ENCODE assay signal across 22 cellular contexts in genomic region chr10:86723009-86723408, GRCh38. TPM values are rescaled to one million over a fixed set of nuclear protein-coding genes. Genes with fewer than 3 reads are reported as not detected.
DNase-seq lines count a peak whose midpoint lies in the region; ATAC-seq and TF ChIP-seq lines count a peak whose summit lies in the region.
"Had no signal": no experiment of that assay in that cellular context is flagged by ENCODE, and none has a peak within 500 bp of the region (broad histone marks: within the 10 kb centered on the region; RNA-seq: fewer than 3 reads in every experiment).

No MANE protein-coding gene starts in this region.

- H3K4me1 Mint-ChIP-seq in activated CD4-positive, alpha-beta T cell treated with anti-CD3 and anti-CD28 coated beads, Interleukin-2, amount 10 ng/mL, durations not matched to agents 7 days and 5 days, result peaks cover 10% of the 10 kb centered on the region
- no peaks in the 10 kb centered on the region for H3K4me1 Mint-ChIP-seq in activated CD4-positive, alpha-beta T cell treated with anti-CD3 and anti-CD28 coated beads for 36 hours

- no peaks in the 10 kb centered on the region for H3K27me3 ChIP-seq in BLaER1
- H3K27me3 ChIP-seq: BE2C, MG63 had no signal

- peaks cover 10% of the 10 kb centered on the region for H3K4me1 ChIP-seq in BLaER1
- peaks cover 4% of the 10 kb centered on the region for H3K4me1 ChIP-seq in OCI-LY7 (ENCODE audit: insufficient read depth, low read length, poor library complexity, severe bottlenecking)
- H3K4me1 ChIP-seq: BE2C had no signal

- H3K79me2 ChIP-seq in OCI-LY7 (ENCODE audit: insufficient read depth, low read depth, low read length), result no peaks in the 10 kb centered on the region

- H3K36me3 ChIP-seq in BLaER1, result no peaks in the 10 kb centered on the region
- no peaks in the 10 kb centered on the region for H3K36me3 ChIP-seq in OCI-LY7 (ENCODE audit: insufficient read depth, low read length)
- H3K36me3 ChIP-seq: BE2C, MG63 had no signal

- H4K20me1 ChIP-seq in BLaER1, result no peaks in the 10 kb centered on the region
- H4K20me1 ChIP-seq in OCI-LY7 (ENCODE audit: insufficient read depth, low read length), result no peaks in the 10 kb centered on the region

- CTCF ChIA-PET in activated CD4-positive, alpha-beta T cell treated with anti-CD3 and anti-CD28 coated beads, Interleukin-2, amount 10 ng/mL, durations not matched to agents 7 days and 5 days (lab: Charles Lee), result no interaction called here
- CTCF ChIA-PET in activated CD4-positive, alpha-beta T cell treated with anti-CD3 and anti-CD28 coated beads for 36 hours (lab: Charles Lee), result no interaction called here
- CTCF ChIA-PET in OCI-LY7 (lab: Charles Lee; ENCODE audit: unreplicated experiment), result no interaction called here

- DNase-seq in activated CD4-positive, alpha-beta T cell treated with anti-CD3 and anti-CD28 coated beads, Interleukin-2, amount 10 ng/mL, durations not matched to agents 7 days and 5 days, result peak; percentile 32
- DNase-seq in activated CD4-positive, alpha-beta T cell treated with anti-CD3 and anti-CD28 coated beads for 36 hours, result no peak
- DNase-seq in OCI-LY7 (ENCODE audit: low spot score), result peak; percentile 8
- DNase-seq in mesenteric fat pad (ENCODE audit: low spot score), result peak; percentile 18
- no peak for DNase-seq in HUDEP-2 (lab: John Stamatoyannopoulos, UW; ENCODE audit: unreplicated experiment in 76 of 76)
- DNase-seq: BE2C, H9, KG1, MG63, NCI-H1105 treated with DMSO at 0.1 percent for 48 hours, NCI-H146, NCI-H1930, NCI-H446 treated with DMSO at 0.1 percent for 48 hours, NCI-H69, SK-N-SH had no signal

- H3K27ac Mint-ChIP-seq in activated CD4-positive, alpha-beta T cell treated with anti-CD3 and anti-CD28 coated beads, Interleukin-2, amount 10 ng/mL, durations not matched to agents 7 days and 5 days, result no peak overlapping the region
- H3K27ac Mint-ChIP-seq in activated CD4-positive, alpha-beta T cell treated with anti-CD3 and anti-CD28 coated beads for 36 hours, result no peak overlapping the region
- H3K27ac Mint-ChIP-seq: CD4-positive, CD25-positive, alpha-beta regulatory T cell; GM23338; H9 had no signal

- no TSS peak for BruUV-seq in OCI-LY7 (replicated peaks; lab: Mats Ljungman, UMichigan)

- H3K4me3 Mint-ChIP-seq in activated CD4-positive, alpha-beta T cell treated with anti-CD3 and anti-CD28 coated beads, Interleukin-2, amount 10 ng/mL, durations not matched to agents 7 days and 5 days, result no peak overlapping the region
- no peak overlapping the region for H3K4me3 Mint-ChIP-seq in activated CD4-positive, alpha-beta T cell treated with anti-CD3 and anti-CD28 coated beads for 36 hours
- H3K4me3 Mint-ChIP-seq: CD4-positive, CD25-positive, alpha-beta regulatory T cell; GM23338; H9 had no signal

- no peaks in the 10 kb centered on the region for H3K36me3 Mint-ChIP-seq in activated CD4-positive, alpha-beta T cell treated with anti-CD3 and anti-CD28 coated beads, Interleukin-2, amount 10 ng/mL, durations not matched to agents 7 days and 5 days (ENCODE audit: low read depth)
- H3K36me3 Mint-ChIP-seq in activated CD4-positive, alpha-beta T cell treated with anti-CD3 and anti-CD28 coated beads for 36 hours (ENCODE audit: low read depth), result no peaks in the 10 kb centered on the region
- H3K36me3 Mint-ChIP-seq: CD4-positive, CD25-positive, alpha-beta regulatory T cell had no signal

- H3K9me2 ChIP-seq in OCI-LY7 (ENCODE audit: insufficient read depth, low read length), result no peaks in the 10 kb centered on the region
- H3K9me2 ChIP-seq: SK-N-SH had no signal

- POLR2A ChIA-PET in activated CD4-positive, alpha-beta T cell treated with anti-CD3 and anti-CD28 coated beads, Interleukin-2, amount 10 ng/mL, durations not matched to agents 7 days and 5 days (lab: Charles Lee), result no interaction called here
- POLR2A ChIA-PET in activated CD4-positive, alpha-beta T cell treated with anti-CD3 and anti-CD28 coated beads for 36 hours (lab: Charles Lee), result no interaction called here
- POLR2A ChIA-PET in OCI-LY7 (lab: Charles Lee), result interaction anchor here (1.1 to 1.3 kb wide), 2 partner anchors 9 to 30 kb away, joined by 3 to 4 read pairs; no protein-coding TSS in a partner anchor

- H3K9me3 ChIP-seq in BLaER1 (no peaks in the 10 kb centered on the region), OCI-LY7 (ENCODE audit: low read length) (no peaks in the 10 kb centered on the region)
- H3K9me3 ChIP-seq: BE2C, MG63, SK-N-SH had no signal

- no peak overlapping the region for H3K9ac ChIP-seq in BLaER1
- H3K9ac ChIP-seq: SK-N-SH had no signal

- no peak for TF ChIP-seq CTCF in OCI-LY7 (conservative IDR thresholded peaks at IDR 0.05; ENCODE audit: low read length)

- H3K27me3 Mint-ChIP-seq in activated CD4-positive, alpha-beta T cell treated with anti-CD3 and anti-CD28 coated beads, Interleukin-2, amount 10 ng/mL, durations not matched to agents 7 days and 5 days, result peaks cover 17% of the 10 kb centered on the region
- H3K27me3 Mint-ChIP-seq in activated CD4-positive, alpha-beta T cell treated with anti-CD3 and anti-CD28 coated beads for 36 hours, result peaks cover 6% of the 10 kb centered on the region

- H3K27ac ChIP-seq in BLaER1 (no peak overlapping the region), OCI-LY7 (ENCODE audit: low read depth, low read length, poor library complexity, severe bottlenecking) (no peak overlapping the region)
- H3K27ac ChIP-seq: 22Rv1 had no signal

- no peak overlapping the region for H3K4me3 ChIP-seq in BLaER1
- H3K4me3 ChIP-seq in OCI-LY7 (ENCODE audit: low read depth, low read length, poor library complexity, severe bottlenecking), result no peak overlapping the region
- H3K4me3 ChIP-seq: GM12878, GM23338, MG63 had no signal

- H2AFZ ChIP-seq in OCI-LY7 (ENCODE audit: low read length), result no peak overlapping the region
- H2AFZ ChIP-seq: GM23338 had no signal

- intact Hi-C loops in activated CD4-positive, alpha-beta T cell treated with anti-CD3 and anti-CD28 coated beads for 36 hours (cut with DNase I, micrococcal nuclease), result no loop called here
- intact Hi-C loops in OCI-LY7 (cut with micrococcal nuclease; ENCODE audit: unreplicated experiment), result no loop called here

- no peaks in the 10 kb centered on the region for H3K9me3 Mint-ChIP-seq in activated CD4-positive, alpha-beta T cell treated with anti-CD3 and anti-CD28 coated beads, Interleukin-2, amount 10 ng/mL, durations not matched to agents 7 days and 5 days
- no peaks in the 10 kb centered on the region for H3K9me3 Mint-ChIP-seq in activated CD4-positive, alpha-beta T cell treated with anti-CD3 and anti-CD28 coated beads for 36 hours (ENCODE audit: low read depth)
- H3K9me3 Mint-ChIP-seq: GM23338, H9 had no signal

- H3K4me2 ChIP-seq in BLaER1 (peak overlapping the region; percentile 28), OCI-LY7 (ENCODE audit: low read length) (no peak overlapping the region)
- H3K4me2 ChIP-seq: GM23338, SK-N-SH had no signal

- no peak for ATAC-seq in activated CD4-positive, alpha-beta T cell treated with anti-CD3 and anti-CD28 coated beads for 36 hours
- ATAC-seq in HG03460 (IDR thresholded peaks at IDR 0.05; ENCODE audit: unreplicated experiment), result no peak
- ATAC-seq in HG02981 (IDR thresholded peaks at IDR 0.05; ENCODE audit: unreplicated experiment), result no peak
- ATAC-seq: GM12878, GM23338 had no signal

RNA-seq across cellular contexts. Expression of gene BMPR1A, which starts 33.4 kb away (rescaled TPM):
- 10 to 100 TPM in 1 of 2 experiments, 1 to 10 TPM in 1; 8.9 to 11.7 TPM for total RNA-seq in activated CD4-positive, alpha-beta T cell treated with anti-CD3 and anti-CD28 coated beads, Interleukin-2, amount 10 ng/mL, durations not matched to agents 7 days and 5 days
- total RNA-seq in activated CD4-positive, alpha-beta T cell treated with anti-CD3 and anti-CD28 coated beads for 36 hours, result 1 to 10 TPM; 8.7 to 9.0 TPM
- 0.03 and 0.47 TPM in 2 replicates for total RNA-seq in OCI-LY7 (2014; rRNA removed; shearing (Covaris generic))
- total RNA-seq in OCI-LY7 (2022) (0.37 and 1.1 TPM in 2 replicates), mesenteric fat pad (43.5 TPM)

RNA-seq across cellular contexts. Expression of gene LDB3, which starts 54.7 kb away (rescaled TPM):
- total RNA-seq in activated CD4-positive, alpha-beta T cell treated with anti-CD3 and anti-CD28 coated beads, Interleukin-2, amount 10 ng/mL, durations not matched to agents 7 days and 5 days, result under 1 TPM; 0.05 to 0.10 TPM
- under 1 TPM; 0.05 to 0.09 TPM for total RNA-seq in activated CD4-positive, alpha-beta T cell treated with anti-CD3 and anti-CD28 coated beads for 36 hours
- total RNA-seq in OCI-LY7 (2014; rRNA removed; shearing (Covaris generic)), result not detected in 2 replicates
- total RNA-seq in OCI-LY7 (2022) (0.08 TPM in 1 of 2 replicates, not detected in the other), mesenteric fat pad (1.3 TPM)
- total RNA-seq: CD4-positive, CD25-positive, alpha-beta regulatory T cell had no signal

Comparison
In these comparisons a context has a peak if more than half of its experiments do, and no peak if none do; other contexts are left out.
1. DNase-seq: peak in activated CD4-positive, alpha-beta T cell treated with anti-CD3 and anti-CD28 coated beads, Interleukin-2, amount 10 ng/mL, durations not matched to agents 7 days and 5 days (single experiment), OCI-LY7 (single experiment) and mesenteric fat pad (single experiment); none in activated CD4-positive, alpha-beta T cell treated with anti-CD3 and anti-CD28 coated beads for 36 hours (single experiment) and HUDEP-2 (0 of 76).
2. RNA of gene BMPR1A, which starts 33.4 kb away (total RNA-seq): 43.5 TPM in mesenteric fat pad (single experiment), 8.9 to 11.7 TPM in activated CD4-positive, alpha-beta T cell treated with anti-CD3 and anti-CD28 coated beads, Interleukin-2, amount 10 ng/mL, durations not matched to agents 7 days and 5 days and 8.7 to 9.0 TPM in activated CD4-positive, alpha-beta T cell treated with anti-CD3 and anti-CD28 coated beads for 36 hours; 0.03 to 1.1 TPM in OCI-LY7; every median in the first group is over 4 times any median in the second.